Comparison of ENCODE assay signal across 11 cellular contexts in the genomic region with DNA sequence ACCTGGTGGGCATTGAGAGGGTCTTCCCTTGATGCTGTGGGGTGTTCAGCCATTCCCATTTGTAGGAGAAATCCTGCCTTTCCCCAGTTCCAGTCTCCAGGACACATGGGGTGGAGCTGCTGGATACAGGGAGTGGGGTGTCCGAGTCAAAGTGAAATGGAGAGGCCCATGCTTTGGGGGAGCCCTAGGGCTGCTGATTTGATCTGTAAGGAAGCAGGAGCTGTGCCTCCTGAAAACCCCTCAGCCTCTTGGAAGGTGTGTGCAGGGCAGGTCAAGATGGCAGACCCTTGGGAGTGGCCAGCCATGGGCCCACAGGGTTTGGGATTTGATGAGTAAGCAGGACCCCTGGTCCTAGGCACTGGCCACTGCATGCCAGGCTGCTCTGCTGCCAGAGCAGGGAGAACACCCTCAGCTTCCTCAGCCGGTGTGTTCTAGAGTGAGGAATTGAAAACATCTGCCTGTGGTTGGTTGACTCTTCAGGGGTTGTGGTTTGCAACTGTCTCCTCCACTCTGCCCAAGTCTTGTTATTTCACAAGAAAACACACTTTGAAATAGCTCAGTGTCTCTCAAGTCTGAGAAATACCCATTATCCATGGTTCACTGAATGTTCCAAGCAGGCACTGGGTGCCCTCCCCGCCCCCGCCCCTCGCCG.
DNase-seq lines count a peak whose midpoint lies in the region; ATAC-seq and TF ChIP-seq lines count a peak whose summit lies in the region.
"Had no signal": no experiment of that assay in that cellular context is flagged by ENCODE, and none has a peak within 500 bp of the region (broad histone marks: within the 10 kb centered on the region; RNA-seq: fewer than 3 reads in every experiment).

No MANE protein-coding gene starts in this region.

- intact Hi-C loops in IMR-90 (cut with micrococcal nuclease): no loop called here
- intact Hi-C loops in Caco-2 (cut with micrococcal nuclease; ENCODE audit: unreplicated experiment): no loop called here

- peak overlapping the region; percentile 22 for H2AK9ac ChIP-seq in IMR-90 (replicated peaks; ENCODE audit: low read depth, low read length, poor library complexity)

- H2BK5ac ChIP-seq in IMR-90 (ENCODE audit: low read depth, low read length, poor library complexity, severe bottlenecking): no peak overlapping the region

- TF ChIP-seq RAD21 in IMR-90 (IDR thresholded peaks at IDR 0.05; ENCODE audit: low read length): no peak

- BruUV-seq in IMR-90 (replicated peaks; lab: Mats Ljungman, UMichigan) (no TSS peak), Caco-2 (replicated peaks; lab: Mats Ljungman, UMichigan) (no TSS peak)

- no peak overlapping the region for H4K8ac ChIP-seq in IMR-90 (ENCODE audit: low read depth in 2 of 2, low read length in 2 of 2)

- no peak overlapping the region for H2AFZ ChIP-seq in IMR-90 (replicated peaks; ENCODE audit: low read length, poor library complexity)
- H2AFZ ChIP-seq: parathyroid adenoma had no signal

- H3K4me3 Mint-ChIP-seq in activated T-cell treated with anti-CD3 and anti-CD28 coated beads, Interleukin-2, amount 50 U/mL, for 72 hours: no peak overlapping the region
- H3K4me3 Mint-ChIP-seq in chondrocyte (ENCODE audit: unreplicated experiment) (no peak overlapping the region), Caco-2 (ENCODE audit: unreplicated experiment) (no peak overlapping the region)
- H3K4me3 Mint-ChIP-seq: B cell had no signal

- in situ Hi-C loops in IMR-90 (cut with MboI; ENCODE audit: low sequenced_read_pairs): no loop called here

- H3K9me3 Mint-ChIP-seq in activated T-cell treated with anti-CD3 and anti-CD28 coated beads, Interleukin-2, amount 50 U/mL, for 72 hours: no peaks in the 10 kb centered on the region
- no peaks in the 10 kb centered on the region for H3K9me3 Mint-ChIP-seq in chondrocyte (ENCODE audit: low read depth)
- H3K9me3 Mint-ChIP-seq in Caco-2 (ENCODE audit: unreplicated experiment): no peaks in the 10 kb centered on the region

- H2BK20ac ChIP-seq in IMR-90 (ENCODE audit: low read depth, low read length): no peak overlapping the region

- peak; percentile 51 to 58 for ATAC-seq in activated T-cell treated with anti-CD3 and anti-CD28 coated beads, Interleukin-2, amount 50 U/mL, for 72 hours (replicated peaks in 1 of 2)
- ATAC-seq in IMR-90 (ENCODE audit: low read depth) (peak; percentile 67), GM18873 (IDR thresholded peaks at IDR 0.05; ENCODE audit: low FRiP score, unreplicated experiment) (no peak)

- no peak for TF ChIP-seq POLR2A in IMR-90 (IDR thresholded peaks at IDR 0.05; ENCODE audit: low read depth, low read length)

- H3K79me1 ChIP-seq in IMR-90 (ENCODE audit: low read depth in 1 of 2, low read length in 2 of 2): peaks cover 11 to 59% of the 10 kb centered on the region in 2 experiments; a peak in 3 of 4 replicates

- H3K4me1 ChIP-seq in IMR-90 (ENCODE audit: control insufficient read depth, insufficient read depth, low read length) (peaks cover 8% of the 10 kb centered on the region), thymus (ENCODE audit: control insufficient read depth, insufficient read depth, low read length) (peaks cover 25% of the 10 kb centered on the region), Caco-2 (no peaks in the 10 kb centered on the region)
- H3K4me1 ChIP-seq: parathyroid adenoma, vagina had no signal

- H3K4me1 Mint-ChIP-seq in activated T-cell treated with anti-CD3 and anti-CD28 coated beads, Interleukin-2, amount 50 U/mL, for 72 hours (ENCODE audit: low read depth): no peaks in the 10 kb centered on the region
- H3K4me1 Mint-ChIP-seq in chondrocyte (ENCODE audit: low read depth): peaks cover 59% of the 10 kb centered on the region
- H3K4me1 Mint-ChIP-seq in Caco-2 (ENCODE audit: low read depth, unreplicated experiment): no peaks in the 10 kb centered on the region

- H3K27me3 Mint-ChIP-seq in activated T-cell treated with anti-CD3 and anti-CD28 coated beads, Interleukin-2, amount 50 U/mL, for 72 hours (ENCODE audit: low read depth): no peaks in the 10 kb centered on the region
- H3K27me3 Mint-ChIP-seq in chondrocyte (ENCODE audit: low read depth) (no peaks in the 10 kb centered on the region), Caco-2 (ENCODE audit: insufficient read depth, unreplicated experiment) (no peaks in the 10 kb centered on the region)
- H3K27me3 Mint-ChIP-seq: B cell had no signal

- H3K4me3 ChIP-seq in IMR-90 (ENCODE audit: insufficient read depth, low read depth, low read length): no peak overlapping the region
- peak overlapping the region; percentile 9 for H3K4me3 ChIP-seq in thymus (ENCODE audit: low read length)
- H3K4me3 ChIP-seq in Caco-2 (ENCODE audit: low read depth, low read length): no peak overlapping the region
- H3K4me3 ChIP-seq: vagina had no signal

- H3K27ac Mint-ChIP-seq in activated T-cell treated with anti-CD3 and anti-CD28 coated beads, Interleukin-2, amount 50 U/mL, for 72 hours: no peak overlapping the region
- H3K27ac Mint-ChIP-seq in chondrocyte (ENCODE audit: unreplicated experiment) (peak overlapping the region; percentile 80), Caco-2 (ENCODE audit: unreplicated experiment) (no peak overlapping the region)
- H3K27ac Mint-ChIP-seq: B cell had no signal

- H3K9ac ChIP-seq in IMR-90 (ENCODE audit: low read depth, low read length): no peak overlapping the region
- H3K9ac ChIP-seq: parathyroid adenoma had no signal

- no peak for TF ChIP-seq CTCF in IMR-90 (conservative IDR thresholded peaks at IDR 0.05; ENCODE audit: low read depth, low read length)
- TF ChIP-seq CTCF in chondrocyte (IDR thresholded peaks at IDR 0.05): no peak
- no peak for TF ChIP-seq CTCF in Caco-2 (IDR thresholded peaks at IDR 0.05; ENCODE audit: insufficient read depth in 1 of 2, low read depth in 1 of 2, low read length in 1 of 2, severe bottlenecking in 1 of 2, unreplicated experiment in 1 of 2)

- no peak overlapping the region for H3K56ac ChIP-seq in IMR-90 (ENCODE audit: extremely low read depth, insufficient read depth, low read length)

- H3K14ac ChIP-seq in IMR-90 (replicated peaks; ENCODE audit: low read depth, low read length): 0 out of 2 replicates have a peak overlapping the region, but pooled peaks have one; percentile 7

- no peak for DNase-seq in activated T-cell treated with anti-CD3 and anti-CD28 coated beads, Interleukin-2, amount 50 U/mL, for 72 hours
- no peak for DNase-seq in activated T-cell treated with anti-CD3 and anti-CD28 coated beads, Interleukin-2, amount 50 U/mL, for 1 hour
- peak; percentile 64 for DNase-seq in IMR-90
- DNase-seq in chondrocyte (ENCODE audit: low spot score): no peak
- DNase-seq in NCI-H1105 (lab: John Stamatoyannopoulos, UW): no peak
- DNase-seq in Caco-2: no peak

- H2BK15ac ChIP-seq in IMR-90 (ENCODE audit: low read depth, low read length): no peak overlapping the region

- peaks cover 19% of the 10 kb centered on the region for H3K9me1 ChIP-seq in IMR-90 (ENCODE audit: insufficient read depth, low read length)

- H4K20me1 ChIP-seq in IMR-90 (ENCODE audit: insufficient read depth, low read length): no peaks in the 10 kb centered on the region

- H4K5ac ChIP-seq in IMR-90 (ENCODE audit: low read depth, low read length): no peak overlapping the region

- no peak overlapping the region for H3K4ac ChIP-seq in IMR-90 (ENCODE audit: low read depth, low read length)

- dilution Hi-C loops in IMR-90 (cut with HindIII; ENCODE audit: low sequenced_read_pairs, unreplicated experiment): no loop called here

- no peaks in the 10 kb centered on the region for H3K27me3 ChIP-seq in IMR-90 (ENCODE audit: control insufficient read depth, insufficient read depth, low read length)
- no peaks in the 10 kb centered on the region for H3K27me3 ChIP-seq in thymus (ENCODE audit: control insufficient read depth, insufficient read depth)
- no peaks in the 10 kb centered on the region for H3K27me3 ChIP-seq in Caco-2 (replicated peaks; ENCODE audit: control insufficient read depth, insufficient read depth, low read length)
- H3K27me3 ChIP-seq: vagina had no signal

- no peak overlapping the region for H3K23ac ChIP-seq in IMR-90 (ENCODE audit: low read depth, low read length)

- no peak overlapping the region for H3K18ac ChIP-seq in IMR-90 (ENCODE audit: low read depth, low read length)

- H3K9me3 ChIP-seq in IMR-90 (ENCODE audit: control insufficient read depth, insufficient read depth, low read length) (no peaks in the 10 kb centered on the region), thymus (ENCODE audit: control insufficient read depth) (no peaks in the 10 kb centered on the region), Caco-2 (no peaks in the 10 kb centered on the region)
- H3K9me3 ChIP-seq: vagina had no signal

- H2AK5ac ChIP-seq in IMR-90 (ENCODE audit: low read depth, low read length): no peak overlapping the region

- WGBS in IMR-90 (ENCODE audit: extremely low coverage in 2 of 2, insufficient read length in 1 of 2), 2 experiments: 100% methylated on average over 4 of the region's 6 CpGs; no CpG with 5 or more reads in 1 of the 2 experiments
- 18% methylated on average over 6 of the region's 6 CpGs for WGBS in thymus

- CTCF ChIA-PET in IMR-90 (lab: Yijun Ruan, JAX): interaction anchor here (1.3 to 1.7 kb wide), 2 partner anchors 9 to 14 kb away, joined by 3 to 9 read pairs; no protein-coding TSS in a partner anchor
- CTCF ChIA-PET in Caco-2 (lab: Charles Lee): interaction anchor here (1.2 kb wide), 1 partner anchor 14 kb away, joined by 4 read pairs; no protein-coding TSS in a partner anchor

- no peak overlapping the region for H2BK120ac ChIP-seq in IMR-90 (ENCODE audit: low read depth, low read length)

- peaks cover 2 to 14% of the 10 kb centered on the region in 2 donors for H3K36me3 Mint-ChIP-seq in activated T-cell treated with anti-CD3 and anti-CD28 coated beads, Interleukin-2, amount 50 U/mL, for 72 hours (ENCODE audit: insufficient read depth in 2 of 2)
- peaks cover 46% of the 10 kb centered on the region for H3K36me3 Mint-ChIP-seq in chondrocyte (ENCODE audit: low read depth)
- peaks cover 66% of the 10 kb centered on the region for H3K36me3 Mint-ChIP-seq in Caco-2 (ENCODE audit: insufficient read depth, unreplicated experiment)

- POLR2A ChIA-PET in IMR-90 (lab: Charles Lee; ENCODE audit: unreplicated experiment): no interaction called here
- POLR2A ChIA-PET in Caco-2 (lab: Charles Lee): no interaction called here

- H4K91ac ChIP-seq in IMR-90 (ENCODE audit: insufficient read depth, low read depth, low read length): no peak overlapping the region

- H3K36me3 ChIP-seq in IMR-90 (ENCODE audit: control insufficient read depth, insufficient read depth, low read length) (peaks cover 62% of the 10 kb centered on the region), thymus (ENCODE audit: control insufficient read depth, insufficient read depth) (peaks cover 38% of the 10 kb centered on the region), Caco-2 (ENCODE audit: control insufficient read depth, insufficient read depth, low read length) (peaks cover 6% of the 10 kb centered on the region; the same call in 1 of the 2 replicates)

- H3K27ac ChIP-seq in IMR-90 (ENCODE audit: insufficient read depth, low read length): no peak overlapping the region
- peak overlapping the region; percentile 85 for H3K27ac ChIP-seq in thymus (ENCODE audit: low read depth)
- H3K27ac ChIP-seq: parathyroid adenoma, vagina had no signal

- no peak overlapping the region for H3K4me2 ChIP-seq in IMR-90 (ENCODE audit: low read depth, low read length)

TF ChIP-seq in IMR-90, 13 proteins besides CTCF, POLR2A, EP300 and RAD21 (continues in another document):
- TF ChIP-seq CEBPB (IDR thresholded peaks at IDR 0.05; ENCODE audit: low read depth, low read length): peak; percentile 23; the same call in 1 of the 2 replicates
